ENCODE assay signal across 34 cellular contexts in genomic region chr19:18794029-18794313, GRCh38. TPM values are rescaled to one million over a fixed set of nuclear protein-coding genes. Genes with fewer than 3 reads are reported as not detected.
"Had no signal": no experiment of that assay in that cellular context is flagged by ENCODE, and none has a peak within 500 bp of the region (broad histone marks: within the 10 kb centered on the region; RNA-seq: fewer than 3 reads in every experiment).

No MANE protein-coding gene starts in this region.

- H3K36me3 Mint-ChIP-seq: activated CD4-positive, alpha-beta memory T cell treated with anti-CD3 and anti-CD28 coated beads for 36 hours; activated naive CD4-positive, alpha-beta T cell treated with anti-CD3 and anti-CD28 coated beads, Interleukin-2, amount 10 ng/mL, durations not matched to agents 7 days and 5 days had no signal

- H3K9me3 ChIP-seq: esophagus muscularis mucosa, gastrocnemius medialis, heart left ventricle had no signal

- DNase-seq: activated CD4-positive, alpha-beta memory T cell treated with anti-CD3 and anti-CD28 coated beads for 36 hours; activated CD4-positive, alpha-beta T cell treated with anti-CD3 and anti-CD28 coated beads for 36 hours; activated CD4-positive, alpha-beta T cell treated with anti-CD3 and anti-CD28 coated beads, Interleukin-2, amount 10 ng/mL, durations not matched to agents 24 days and 14 days; activated CD4-positive, CD25-positive, alpha-beta regulatory T cell; activated CD4-positive, CD25-positive, alpha-beta regulatory T cell treated with anti-CD3 and anti-CD28 coated beads, Interleukin-2, amount 50 U/mL, for 72 hours; activated CD8-positive, alpha-beta memory T cell treated with anti-CD3 and anti-CD28 coated beads, Interleukin-2, amount 50 U/mL, for 48 hours; activated gamma-delta T cell; activated naive CD4-positive, alpha-beta T cell; activated naive CD4-positive, alpha-beta T cell treated with anti-CD3 and anti-CD28 coated beads, Interleukin-2, amount 10 ng/mL, durations not matched to agents 7 days and 5 days; activated naive CD8-positive, alpha-beta T cell treated with anti-CD3 and anti-CD28 coated beads, Interleukin-2, amount 10 ng/mL, durations not matched to agents 7 days and 5 days; activated T-cell treated with anti-CD3 and anti-CD28 coated beads for 4 hours; activated T-cell treated with anti-CD3 and anti-CD28 coated beads, Interleukin-2, amount 50 U/mL, for 24 hours; activated T-cell treated with anti-CD3 and anti-CD28 coated beads, Interleukin-2, amount 50 U/mL, for 72 hours; amniotic stem cell; anterior cingulate cortex; brain microvascular endothelial cell; dorsolateral prefrontal cortex; effector memory CD4-positive, alpha-beta T cell; erythroblast; foreskin keratinocyte; gastrocnemius medialis; glutamatergic neuron; heart left ventricle; T-helper 2 cell had no signal

- H3K36me3 ChIP-seq: brain microvascular endothelial cell, esophagus muscularis mucosa, gastrocnemius medialis, heart left ventricle had no signal

- H3K4me3 Mint-ChIP-seq: activated CD4-positive, alpha-beta memory T cell treated with anti-CD3 and anti-CD28 coated beads for 36 hours; activated CD4-positive, alpha-beta T cell treated with anti-CD3 and anti-CD28 coated beads for 36 hours; activated CD4-positive, alpha-beta T cell treated with anti-CD3 and anti-CD28 coated beads, Interleukin-2, amount 10 ng/mL, durations not matched to agents 24 days and 14 days; activated naive CD4-positive, alpha-beta T cell treated with anti-CD3 and anti-CD28 coated beads, Interleukin-2, amount 10 ng/mL, durations not matched to agents 7 days and 5 days; activated naive CD8-positive, alpha-beta T cell treated with anti-CD3 and anti-CD28 coated beads, Interleukin-2, amount 10 ng/mL, durations not matched to agents 7 days and 5 days; activated T-cell treated with anti-CD3 and anti-CD28 coated beads, Interleukin-2, amount 50 U/mL, for 24 hours; activated T-cell treated with anti-CD3 and anti-CD28 coated beads, Interleukin-2, amount 50 U/mL, for 72 hours; central memory CD8-positive, alpha-beta T cell; dendritic cell treated with granulocyte-macrophage colony-stimulating factor and Interleukin-4, amounts not matched to agents 40 ng/mL and 50 ng/mL, for 4 days; endodermal cell had no signal

- ATAC-seq: activated CD4-positive, alpha-beta T cell treated with anti-CD3 and anti-CD28 coated beads for 36 hours; activated naive CD4-positive, alpha-beta T cell treated with anti-CD3 and anti-CD28 coated beads, Interleukin-2, amount 50 U/mL, for 72 hours; activated T-cell treated with anti-CD3 and anti-CD28 coated beads, Interleukin-2, amount 50 U/mL, for 72 hours; foreskin keratinocyte; gastrocnemius medialis; heart left ventricle had no signal

- H3K27ac Mint-ChIP-seq: activated CD4-positive, alpha-beta memory T cell treated with anti-CD3 and anti-CD28 coated beads for 36 hours; activated CD4-positive, alpha-beta T cell treated with anti-CD3 and anti-CD28 coated beads for 36 hours; activated CD4-positive, alpha-beta T cell treated with anti-CD3 and anti-CD28 coated beads, Interleukin-2, amount 10 ng/mL, durations not matched to agents 24 days and 14 days; activated naive CD4-positive, alpha-beta T cell treated with anti-CD3 and anti-CD28 coated beads, Interleukin-2, amount 10 ng/mL, durations not matched to agents 7 days and 5 days; activated naive CD4-positive, alpha-beta T cell treated with anti-CD3 and anti-CD28 coated beads, Interleukin-2, amount 50 U/mL, for 72 hours; activated naive CD8-positive, alpha-beta T cell treated with anti-CD3 and anti-CD28 coated beads, Interleukin-2, amount 10 ng/mL, durations not matched to agents 7 days and 5 days; activated T-cell treated with anti-CD3 and anti-CD28 coated beads, Interleukin-2, amount 50 U/mL, for 24 hours; activated T-cell treated with anti-CD3 and anti-CD28 coated beads, Interleukin-2, amount 50 U/mL, for 72 hours; dendritic cell treated with granulocyte-macrophage colony-stimulating factor and Interleukin-4, amounts not matched to agents 40 ng/mL and 50 ng/mL, for 4 days; endodermal cell had no signal

- H3K4me1 ChIP-seq: foreskin keratinocyte had no signal

- H3K9me3 Mint-ChIP-seq: activated CD4-positive, alpha-beta memory T cell treated with anti-CD3 and anti-CD28 coated beads for 36 hours; activated CD4-positive, alpha-beta T cell treated with anti-CD3 and anti-CD28 coated beads, Interleukin-2, amount 10 ng/mL, durations not matched to agents 24 days and 14 days; activated naive CD4-positive, alpha-beta T cell treated with anti-CD3 and anti-CD28 coated beads, Interleukin-2, amount 10 ng/mL, durations not matched to agents 7 days and 5 days; activated naive CD4-positive, alpha-beta T cell treated with anti-CD3 and anti-CD28 coated beads, Interleukin-2, amount 50 U/mL, for 72 hours; activated naive CD8-positive, alpha-beta T cell treated with anti-CD3 and anti-CD28 coated beads, Interleukin-2, amount 10 ng/mL, durations not matched to agents 7 days and 5 days; activated T-cell treated with anti-CD3 and anti-CD28 coated beads, Interleukin-2, amount 50 U/mL, for 24 hours; activated T-cell treated with anti-CD3 and anti-CD28 coated beads, Interleukin-2, amount 50 U/mL, for 72 hours; central memory CD8-positive, alpha-beta T cell; dendritic cell treated with granulocyte-macrophage colony-stimulating factor and Interleukin-4, amounts not matched to agents 40 ng/mL and 50 ng/mL, for 4 days; endodermal cell had no signal

- H3K27me3 Mint-ChIP-seq: activated naive CD4-positive, alpha-beta T cell treated with anti-CD3 and anti-CD28 coated beads, Interleukin-2, amount 10 ng/mL, durations not matched to agents 7 days and 5 days had no signal

- H3K4me3 ChIP-seq: coronary artery, dorsolateral prefrontal cortex, esophagus muscularis mucosa, gastrocnemius medialis, heart left ventricle had no signal

- FAIRE-seq: astrocyte, bronchial epithelial cell had no signal

- H3K27ac ChIP-seq: brain microvascular endothelial cell, coronary artery, dorsolateral prefrontal cortex, esophagus muscularis mucosa, foreskin keratinocyte, gastrocnemius medialis, heart left ventricle had no signal

RNA-seq across cellular contexts. Expression of gene COMP, which starts 2.9 kb away (rescaled TPM):
- total RNA-seq: activated CD4-positive, alpha-beta memory T cell treated with anti-CD3 and anti-CD28 coated beads for 36 hours; activated CD4-positive, alpha-beta T cell treated with anti-CD3 and anti-CD28 coated beads for 36 hours; activated CD4-positive, alpha-beta T cell treated with anti-CD3 and anti-CD28 coated beads, Interleukin-2, amount 10 ng/mL, durations not matched to agents 24 days and 14 days; activated naive CD4-positive, alpha-beta T cell treated with anti-CD3 and anti-CD28 coated beads, Interleukin-2, amount 50 U/mL, for 72 hours; activated naive CD8-positive, alpha-beta T cell treated with anti-CD3 and anti-CD28 coated beads, Interleukin-2, amount 10 ng/mL, durations not matched to agents 7 days and 5 days; activated T-cell treated with anti-CD3 and anti-CD28 coated beads, Interleukin-2, amount 50 U/mL, for 72 hours; bronchial epithelial cell; cerebellum; endodermal cell; foreskin keratinocyte; T-helper 1 cell treated with Interleukin-12 subunit alpha and Interleukin-12 subunit beta and Interleukin-4 antibody, amounts not matched to agents 30 ng/mL and 1 ng/mL, for 36 hours had no signal
- polyA plus RNA-seq: foreskin keratinocyte had no signal
